In genomic region chr7:3217166-3217565, GRCh38 we compare ENCODE assay signal across 21 cellular contexts.
DNase-seq lines count a peak whose midpoint lies in the region; ATAC-seq and TF ChIP-seq lines count a peak whose summit lies in the region.
"Had no signal": no experiment of that assay in that cellular context is flagged by ENCODE, and none has a peak within 500 bp of the region (broad histone marks: within the 10 kb centered on the region; RNA-seq: fewer than 3 reads in every experiment).

No MANE protein-coding gene starts in this region.

- TF ChIP-seq CTCF in PC-3 (conservative IDR thresholded peaks at IDR 0.05; ENCODE audit: low read depth, low read length), result no peak
- TF ChIP-seq CTCF in cardiac fibroblast (IDR thresholded peaks at IDR 0.05; ENCODE audit: low read depth, low read length), result no peak
- no peak for TF ChIP-seq CTCF in right atrium auricular region (IDR thresholded peaks at IDR 0.05)
- TF ChIP-seq CTCF in tibial artery (IDR thresholded peaks at IDR 0.05), result no peak

- no peaks in the 10 kb centered on the region for H3F3A ChIP-seq in PC-3 (ENCODE audit: low read length, unreplicated experiment)

- peaks cover 5% of the 10 kb centered on the region; the same call in 1 of the 2 replicates for H3K4me1 ChIP-seq in PC-3 (ENCODE audit: insufficient read depth, low read length)
- peaks cover 0 to 30% of the 10 kb centered on the region in 2 donors for H3K4me1 ChIP-seq in right atrium auricular region
- H3K4me1 ChIP-seq in tibial artery, result peaks cover 0 to 59% (median 28%) of the 10 kb centered on the region in 4 donors
- H3K4me1 ChIP-seq: BE2C had no signal

- ATAC-seq in PC-3 (no peak), HG03095 (IDR thresholded peaks at IDR 0.05; ENCODE audit: unreplicated experiment) (no peak)
- ATAC-seq: SK-N-SH treated with all-trans-retinoic acid at 6 μM for 48 hours had no signal

- no TSS peak for BruUV-seq in PC-3 (replicated peaks; lab: Mats Ljungman, UMichigan)

- intact Hi-C loops in PC-3 (cut with micrococcal nuclease), result no loop called here
- intact Hi-C loops in tibial artery (cut with DNase I; ENCODE audit: low total_unique reads), result no loop called here

- H3K27me3 ChIP-seq in PC-3 (ENCODE audit: low read length), result peaks cover 11% of the 10 kb centered on the region
- H3K27me3 ChIP-seq in right atrium auricular region, result no peaks in the 10 kb centered on the region
- H3K27me3 ChIP-seq in tibial artery, result no peaks in the 10 kb centered on the region
- H3K27me3 ChIP-seq: BE2C, esophagus squamous epithelium had no signal

- POLR2A ChIA-PET in PC-3 (lab: Charles Lee; ENCODE audit: unreplicated experiment), result no interaction called here

- no peaks in the 10 kb centered on the region for H3K79me2 ChIP-seq in PC-3 (ENCODE audit: low read length)

- H4K20me1 ChIP-seq in PC-3 (ENCODE audit: low read length), result no peaks in the 10 kb centered on the region

- H3K27ac ChIP-seq in PC-3 (ENCODE audit: low read length) (no peak overlapping the region), right atrium auricular region (peak overlapping the region in 1 of 2 donors; percentile 42), tibial artery (peak overlapping the region; percentile 47 to 75)
- H3K27ac ChIP-seq: esophagus squamous epithelium had no signal

- H3K36me3 ChIP-seq in PC-3 (ENCODE audit: low read depth, low read length) (no peaks in the 10 kb centered on the region), right atrium auricular region (no peaks in the 10 kb centered on the region), tibial artery (no peaks in the 10 kb centered on the region)
- H3K36me3 ChIP-seq: BE2C, esophagus squamous epithelium had no signal

- H3K9ac ChIP-seq in PC-3 (ENCODE audit: low read length), result no peak overlapping the region

- no peak overlapping the region for H3K4me3 ChIP-seq in PC-3 (ENCODE audit: low read length)
- no peak overlapping the region for H3K4me3 ChIP-seq in cardiac fibroblast (replicated peaks in 1 of 2; ENCODE audit: low read depth in 2 of 2, low read length in 2 of 2)
- H3K4me3 ChIP-seq in right atrium auricular region, result no peak overlapping the region
- H3K4me3 ChIP-seq in tibial artery, result no peak overlapping the region
- H3K4me3 ChIP-seq: esophagus squamous epithelium had no signal

- H3K9me2 ChIP-seq in PC-3 (replicated peaks; ENCODE audit: low read length), result no peaks in the 10 kb centered on the region

- no peak overlapping the region for H3K4me2 ChIP-seq in PC-3 (ENCODE audit: low read length)

- H2AFZ ChIP-seq in PC-3 (ENCODE audit: low read length), result no peak overlapping the region

- peak; percentile 10 for DNase-seq in PC-3
- peak; percentile 34 to 63 for DNase-seq in cardiac fibroblast (ENCODE audit: low read depth in 2 of 2)
- DNase-seq in right atrium auricular region (ENCODE audit: low spot score), result peak; percentile 50
- no peak for DNase-seq in tibial artery
- no peak for DNase-seq in hypothalamus (lab: John Stamatoyannopoulos, UW)
- no peak for DNase-seq in NCI-H1930 (lab: John Stamatoyannopoulos, UW)
- DNase-seq: activated CD4-positive, alpha-beta T cell treated with anti-CD3 and anti-CD28 coated beads for 4 hours; activated naive CD4-positive, alpha-beta T cell; BE2C; effector CD4-positive, alpha-beta T cell; esophagus squamous epithelium; GDM1; HFFc6; Kasumi-1; NCI-H1417 treated with DMSO at 0.1 percent for 48 hours; NCI-H2171 treated with DMSO at 0.1 percent for 48 hours; small intestine; stimulated activated CD8-positive, alpha-beta memory T cell treated with anti-CD3 and anti-CD28 coated beads, Interleukin-4, amount 100 ng/mL, for 48 hours; substantia nigra had no signal

- H3K9me3 ChIP-seq in PC-3 (ENCODE audit: low read length) (no peaks in the 10 kb centered on the region), right atrium auricular region (no peaks in the 10 kb centered on the region), tibial artery (no peaks in the 10 kb centered on the region)
- H3K9me3 ChIP-seq: BE2C, esophagus squamous epithelium had no signal

- CTCF ChIA-PET in PC-3 (lab: Charles Lee), result interaction anchor here (0.6 kb wide), 1 partner anchor 31 kb away, joined by 7 read pairs; no protein-coding TSS in a partner anchor

Comparison
In these comparisons a context has a peak if more than half of its experiments do, and no peak if none do; other contexts are left out.
1. DNase-seq: peak in PC-3 (single experiment), cardiac fibroblast (2 of 2) and right atrium auricular region (single experiment); none in tibial artery (0 of 2), hypothalamus (0 of 51) and NCI-H1930 (0 of 2).